Comparison of ENCODE assay signal across 15 cellular contexts in genomic region chrX:10576777-10577444, GRCh38. TPM values are rescaled to one million over a fixed set of nuclear protein-coding genes. Genes with fewer than 3 reads are reported as not detected.
DNase-seq lines count a peak whose midpoint lies in the region; ATAC-seq, FAIRE-seq and TF ChIP-seq lines count a peak whose summit lies in the region.
"Had no signal": no experiment of that assay in that cellular context is flagged by ENCODE, and none has a peak within 500 bp of the region (broad histone marks: within the 10 kb centered on the region; RNA-seq: fewer than 3 reads in every experiment).

No MANE protein-coding gene starts in this region.

- peaks cover 56% of the 10 kb centered on the region for H3K4me1 Mint-ChIP-seq in nephron
- H3K4me1 Mint-ChIP-seq: natural killer cell had no signal

- H3K9me3 Mint-ChIP-seq in nephron = peaks cover 12% of the 10 kb centered on the region
- H3K9me3 Mint-ChIP-seq: activated CD8-positive, alpha-beta T cell treated with anti-CD3 and anti-CD28 coated beads for 36 hours; natural killer cell had no signal

- peak overlapping the region in 2 of 3 experiments; percentile 38 to 79 for H3K27ac Mint-ChIP-seq in nephron
- H3K27ac Mint-ChIP-seq: activated CD8-positive, alpha-beta T cell treated with anti-CD3 and anti-CD28 coated beads for 36 hours; natural killer cell had no signal

- no peak overlapping the region for H3K4me3 Mint-ChIP-seq in nephron
- H3K4me3 Mint-ChIP-seq: activated CD8-positive, alpha-beta T cell treated with anti-CD3 and anti-CD28 coated beads for 36 hours; natural killer cell had no signal

- no peak for FAIRE-seq in HepG2 (lab: Jason Lieb, UNC)

- no peak for TF ChIP-seq RAD21 in HepG2 (CRISPR knock-in tag; IDR thresholded peaks at IDR 0.05)

- H2AFZ ChIP-seq in HepG2 (ENCODE audit: low read length) = no peak overlapping the region

- intact Hi-C loops in right lobe of liver (cut with DNase I) = no loop called here
- intact Hi-C loops in HepG2 (cut with micrococcal nuclease; ENCODE audit: unreplicated experiment) = no loop called here
- intact Hi-C loops in esophagus squamous epithelium (cut with DNase I) = no loop called here
- intact Hi-C loops in aorta (cut with DNase I) = no loop called here

- TF ChIP-seq CTCF in right lobe of liver (IDR thresholded peaks at IDR 0.05) = no peak
- no peak for TF ChIP-seq CTCF in HepG2 (CRISPR knock-in tag; IDR thresholded peaks at IDR 0.05)
- no peak for TF ChIP-seq CTCF in esophagus squamous epithelium (IDR thresholded peaks at IDR 0.05)
- no peak for TF ChIP-seq CTCF in nephron (IDR thresholded peaks at IDR 0.05; ENCODE audit: unreplicated experiment in 3 of 3)

- H3K4me3 ChIP-seq in right lobe of liver (no peak overlapping the region), HepG2 (replicated peaks in 1 of 3; ENCODE audit: insufficient read depth in 1 of 3, low read depth in 2 of 3, low read length in 3 of 3) (no peak overlapping the region), esophagus squamous epithelium (peak overlapping the region in 1 of 4 donors; percentile 15), aorta (ENCODE audit: low read length in 2 of 2) (no peak overlapping the region)
- H3K4me3 ChIP-seq: transverse colon had no signal

- peaks cover 3% of the 10 kb centered on the region for H3K36me3 Mint-ChIP-seq in nephron (ENCODE audit: low read depth)
- H3K36me3 Mint-ChIP-seq: natural killer cell had no signal

- 58% methylated on average over 10 of the region's 16 CpGs for WGBS in right lobe of liver (ENCODE audit: insufficient coverage, low coverage, low lambda C conversion rate, missing lambda C conversion rate)
- WGBS in HepG2 (ENCODE audit: low lambda C conversion rate) = 94% methylated on average over 10 of the region's 16 CpGs
- 40 to 69% methylated on average over 1 to 13 of the region's 16 CpGs for WGBS in esophagus squamous epithelium, 2 donors
- 52 to 55% methylated on average over 16 of the region's 16 CpGs for WGBS in aorta, 2 donors

- TF ChIP-seq EP300 in HepG2 (IDR thresholded peaks at IDR 0.05; ENCODE audit: low read depth in 2 of 2, low read length in 2 of 2) (no peak), HepG2 (CRISPR knock-in tag; IDR thresholded peaks at IDR 0.05; ENCODE audit: borderline replicate concordance) (no peak)

- H3K4me1 ChIP-seq in right lobe of liver = peaks cover 0 to 7% (median 0%) of the 10 kb centered on the region in 4 donors
- H3K4me1 ChIP-seq in HepG2 (ENCODE audit: insufficient read depth, low read length) = peaks cover 8% of the 10 kb centered on the region; the same call in 1 of the 2 replicates
- H3K4me1 ChIP-seq in esophagus squamous epithelium = peaks cover 0 to 69% (median 0%) of the 10 kb centered on the region in 3 donors
- peaks cover 0 to 1% of the 10 kb centered on the region in 2 donors for H3K4me1 ChIP-seq in aorta (ENCODE audit: control insufficient read depth in 1 of 2, insufficient read depth in 2 of 2, low read length in 2 of 2)
- H3K4me1 ChIP-seq: transverse colon had no signal

- H3K36me3 ChIP-seq in right lobe of liver (no peaks in the 10 kb centered on the region), HepG2 (replicated peaks in 1 of 2; ENCODE audit: control insufficient read depth in 1 of 2, insufficient read depth in 2 of 2, low read length in 2 of 2) (no peaks in the 10 kb centered on the region), esophagus squamous epithelium (no peaks in the 10 kb centered on the region), aorta (ENCODE audit: control insufficient read depth in 1 of 2, insufficient read depth in 2 of 2, low read length in 1 of 2) (no peaks in the 10 kb centered on the region)
- H3K36me3 ChIP-seq: transverse colon had no signal

- no TSS peak for BruUV-seq in HepG2 (replicated peaks; lab: Mats Ljungman, UMichigan)

- H3K9ac ChIP-seq in HepG2 (ENCODE audit: insufficient read depth, low read depth, low read length) = no peak overlapping the region

- H3K79me2 ChIP-seq in HepG2 (ENCODE audit: insufficient read depth, low read length) = no peaks in the 10 kb centered on the region

- TF ChIP-seq POLR2A in right lobe of liver (IDR thresholded peaks at IDR 0.05) (no peak), HepG2 (IDR thresholded peaks at IDR 0.05; ENCODE audit: insufficient read depth in 1 of 2, low read depth in 2 of 2, low read length in 2 of 2) (no peak), esophagus squamous epithelium (IDR thresholded peaks at IDR 0.05) (no peak)

- no peaks in the 10 kb centered on the region for H3K27me3 ChIP-seq in right lobe of liver
- H3K27me3 ChIP-seq in HepG2 (ENCODE audit: control insufficient read depth in 1 of 2, insufficient read depth in 2 of 2, low read length in 2 of 2) = no peaks in the 10 kb centered on the region
- H3K27me3 ChIP-seq in esophagus squamous epithelium = no peaks in the 10 kb centered on the region
- H3K27me3 ChIP-seq in aorta (ENCODE audit: control insufficient read depth in 1 of 2, insufficient read depth in 2 of 2, low read length in 1 of 2) = no peaks in the 10 kb centered on the region
- H3K27me3 ChIP-seq: transverse colon had no signal

- DNase-seq in right lobe of liver = peak in 1 of 3 donors; percentile 35
- DNase-seq in HepG2 (ENCODE audit: low spot score) = no peak
- DNase-seq in esophagus squamous epithelium (lab: John Stamatoyannopoulos, UW) = no peak
- DNase-seq in aorta = no peak
- DNase-seq in NCI-H2171 treated with DMSO at 0.1 percent for 48 hours (lab: John Stamatoyannopoulos, UW) = no peak
- DNase-seq in stimulated activated naive CD4-positive, alpha-beta T cell (lab: John Stamatoyannopoulos, UW) = no peak
- DNase-seq: ACHN; activated CD8-positive, alpha-beta T cell treated with anti-CD3 and anti-CD28 coated beads for 36 hours; natural killer cell; NCI-H1694 treated with DMSO at 0.1 percent for 48 hours; stimulated activated CD4-positive, alpha-beta T cell treated with anti-CD3 and anti-CD28 coated beads, Interleukin-4, amount 100 ng/mL, for 4 hours; transverse colon had no signal

- H3K4me2 ChIP-seq in HepG2 (ENCODE audit: low read depth, low read length) = no peak overlapping the region

- no peaks in the 10 kb centered on the region for H3K27me3 Mint-ChIP-seq in nephron (ENCODE audit: low read depth)
- H3K27me3 Mint-ChIP-seq: activated CD8-positive, alpha-beta T cell treated with anti-CD3 and anti-CD28 coated beads for 36 hours had no signal

- POLR2A ChIA-PET in HepG2 (lab: Yijun Ruan, JAX) = no interaction called here

- H3K27ac ChIP-seq in right lobe of liver = peak overlapping the region in 1 of 3 donors; percentile 10
- no peak overlapping the region for H3K27ac ChIP-seq in HepG2 (ENCODE audit: extremely low read length, insufficient read depth, low read length)
- peak overlapping the region; percentile 35 to 72 (median 50) for H3K27ac ChIP-seq in esophagus squamous epithelium
- no peak overlapping the region for H3K27ac ChIP-seq in aorta (ENCODE audit: low read depth in 1 of 2, low read length in 2 of 2)
- H3K27ac ChIP-seq: VCaP had no signal

- CTCF ChIA-PET in HepG2 (lab: Yijun Ruan, JAX; ENCODE audit: low intra/inter-chr PET ratio, low total read pairs) = no interaction called here

- ATAC-seq in right lobe of liver (peak; percentile 34 to 69 (median 52)), HepG2 (no peak), aorta (ENCODE audit: low FRiP score) (peak; percentile 37), HG03432 (IDR thresholded peaks at IDR 0.05; ENCODE audit: unreplicated experiment) (no peak)
- ATAC-seq: activated CD8-positive, alpha-beta T cell treated with anti-CD3 and anti-CD28 coated beads for 36 hours; natural killer cell had no signal

- H3K9me3 ChIP-seq in right lobe of liver (no peaks in the 10 kb centered on the region), HepG2 (ENCODE audit: low read length) (no peaks in the 10 kb centered on the region), esophagus squamous epithelium (no peaks in the 10 kb centered on the region), aorta (ENCODE audit: control insufficient read depth, low read length) (no peaks in the 10 kb centered on the region)
- H3K9me3 ChIP-seq: transverse colon had no signal

- in situ Hi-C loops in HepG2 (cut with HindIII; ENCODE audit: extremely low pct_ligation_motif_present, low pct_unique_long_range_greater_than_20kb) = no loop called here

- no peaks in the 10 kb centered on the region for H4K20me1 ChIP-seq in HepG2 (ENCODE audit: insufficient read depth, low read length)

TF ChIP-seq in HepG2, 621 proteins besides CTCF, POLR2A, EP300 and RAD21 (continues in another document):
- TF ChIP-seq TAF15 (IDR thresholded peaks at IDR 0.05; ENCODE audit: low read depth, low read length, poor library complexity, severe bottlenecking) = no peak
- no peak for TF ChIP-seq ZNF30 (CRISPR knock-in tag; IDR thresholded peaks at IDR 0.05)

RNA-seq across cellular contexts. Expression of gene MID1, which starts 43.5 kb away (rescaled TPM):
- total RNA-seq in right lobe of liver = 1 to 10 TPM; 2.2 to 10.0 (median 4.6) TPM
- 0.86 and 1.2 TPM in 2 replicates for total RNA-seq in HepG2 (2016; rRNA removed; fragmentation: Illumina TruSeq; extraction: Trizol)
- total RNA-seq in HepG2 (2016; cell fraction: cytosol; rRNA removed; fragmentation: Illumina TruSeq; extraction: Trizol; ENCODE audit: low read depth) = 1.5 TPM in 2 replicates
- total RNA-seq in HepG2 (2016; cell fraction: insoluble cytoplasmic fraction; rRNA removed; fragmentation: Illumina TruSeq; extraction: Trizol) = 1.00 and 1.2 TPM in 2 replicates
- 1.4 and 1.7 TPM in 2 replicates for total RNA-seq in HepG2 (2016; cell fraction: membrane; rRNA removed; fragmentation: Illumina TruSeq; extraction: Trizol)
- total RNA-seq in HepG2 (2016; cell fraction: nucleus; rRNA removed; fragmentation: Illumina TruSeq; extraction: Trizol) = 1.4 TPM in 2 replicates
- polyA plus RNA-seq in HepG2 (2011; rRNA removed) = 1.1 and 1.2 TPM in 2 replicates
- 0.85 and 1.0 TPM in 2 replicates for polyA plus RNA-seq in HepG2 (2011; cell fraction: cytosol; rRNA removed)
- 2.2 and 2.4 TPM in 2 replicates for polyA plus RNA-seq in HepG2 (2011; cell fraction: nucleus; rRNA removed)
- polyA plus RNA-seq in HepG2 (2012) = 1.1 and 1.6 TPM in 2 replicates
- polyA plus RNA-seq in HepG2 (2016; cell fraction: cytosol; fragmentation: Illumina TruSeq; extraction: Trizol; ENCODE audit: low read depth) = 0.11 and 0.16 TPM in 2 replicates
- 0.65 and 0.91 TPM in 2 replicates for polyA plus RNA-seq in HepG2 (2016; cell fraction: insoluble cytoplasmic fraction; fragmentation: Illumina TruSeq; extraction: Trizol; ENCODE audit: low read depth)
- 0.37 and 0.44 TPM in 2 replicates for polyA plus RNA-seq in HepG2 (2016; cell fraction: membrane; fragmentation: Illumina TruSeq; extraction: Trizol; ENCODE audit: low read depth)
- polyA plus RNA-seq in HepG2 (2016; cell fraction: nucleus; fragmentation: Illumina TruSeq; extraction: Trizol; ENCODE audit: insufficient read depth, low read depth) = 1.5 and 2.3 TPM in 2 replicates
- polyA minus RNA-seq in HepG2 (2011; rRNA and poly(A)+ RNA removed; ENCODE audit: low replicate concordance) = 9.5 and 48.9 TPM in 2 replicates
- 1.5 and 1.6 TPM in 2 replicates for polyA minus RNA-seq in HepG2 (2011; cell fraction: cytosol; rRNA and poly(A)+ RNA removed)
- polyA minus RNA-seq in HepG2 (2011; cell fraction: nucleus; rRNA and poly(A)+ RNA removed) = 2.5 and 2.6 TPM in 2 replicates
- total RNA-seq in esophagus squamous epithelium = 10 to 100 TPM in 3 of 4 donors, 1 to 10 TPM in 1; 9.9 to 18.5 (median 14.7) TPM
- 10 to 100 TPM; 19.3 to 34.7 TPM for total RNA-seq in aorta
- 10 to 100 TPM in 1 of 2 donors, 1 to 10 TPM in 1; 3.4 to 18.8 TPM for polyA plus RNA-seq in aorta
- total RNA-seq: natural killer cell had no signal

Comparison
In these comparisons a context has a peak if more than half of its experiments do, and no peak if none do; other contexts are left out.
1. ATAC-seq: peak in right lobe of liver (4 of 4) and aorta (single experiment); none in HepG2 (single experiment) and HG03432 (single experiment).
2. H3K27ac ChIP-seq: peak in esophagus squamous epithelium (4 of 4); none in HepG2 (single experiment) and aorta (0 of 2).